In the genomic region with DNA sequence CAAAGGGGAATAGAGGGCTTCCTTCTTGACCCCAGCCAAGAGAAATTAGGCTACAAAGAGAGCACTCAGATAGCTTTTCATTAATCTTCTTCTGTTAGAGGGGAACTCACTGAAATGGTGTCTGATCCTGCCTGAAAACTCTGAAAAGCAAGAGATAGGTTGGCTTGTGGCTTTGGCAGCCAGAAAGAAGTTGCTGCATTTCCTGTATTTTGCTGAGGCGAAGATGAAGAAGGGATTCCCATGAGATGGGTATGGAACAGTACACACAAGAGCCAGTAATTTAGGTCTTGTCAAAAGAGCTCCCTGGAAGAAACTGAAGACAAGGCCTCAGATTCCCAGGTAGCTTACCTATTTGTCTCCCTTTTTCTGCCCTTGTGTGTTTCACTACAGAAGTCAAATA, we compare ENCODE assay signal across 19 cellular contexts.
DNase-seq lines count a peak whose midpoint lies in the region; ATAC-seq and TF ChIP-seq lines count a peak whose summit lies in the region.
"Had no signal": no experiment of that assay in that cellular context is flagged by ENCODE, and none has a peak within 500 bp of the region (broad histone marks: within the 10 kb centered on the region; RNA-seq: fewer than 3 reads in every experiment).

No MANE protein-coding gene starts in this region.

- intact Hi-C loops in PC-3 (cut with micrococcal nuclease), result loop anchor here (10.0 kb wide), 1 partner anchor 275 kb away; no protein-coding TSS in a partner anchor

- no peaks in the 10 kb centered on the region for H3F3A ChIP-seq in PC-3 (ENCODE audit: low read length, unreplicated experiment)

- H3K4me1 ChIP-seq in BLaER1, result peaks cover 44% of the 10 kb centered on the region
- peaks cover 42% of the 10 kb centered on the region for H3K4me1 ChIP-seq in PC-3 (ENCODE audit: insufficient read depth, low read length)
- no peaks in the 10 kb centered on the region for H3K4me1 ChIP-seq in parathyroid adenoma

- DNase-seq in PC-3 (no peak), fibroblast of gingiva (ENCODE audit: low read depth) (peak; percentile 61), AG20443 (ENCODE audit: low spot score) (no peak), activated gamma-delta T cell treated with Interleukin-2 at 50 U/mL for 16 hours (no peak)
- no peak for DNase-seq in activated naive CD4-positive, alpha-beta T cell treated with Interleukin-2 at 50 U/mL for 16 hours
- DNase-seq: activated B cell treated with CpG ODN at 0.5 μM for 24 hours; activated naive CD4-positive, alpha-beta T cell treated with anti-CD3 and anti-CD28 coated beads, Interleukin-2, amount 10 ng/mL, durations not matched to agents 7 days and 5 days; cerebellar nuclear complex; H7; hypothalamus; NCI-H1436 treated with DMSO at 0.1 percent for 48 hours; NCI-H446; right cardiac atrium; stimulated activated naive B cell treated with anti-CD40 and anti-IgM and Interleukin-4, amounts not matched to agents 10 μg/mL and 1 μg/mL and 100 μg/mL, for 72 hours; SW 1271 had no signal

- H4K20me1 ChIP-seq in BLaER1 (no peaks in the 10 kb centered on the region), PC-3 (ENCODE audit: low read length) (no peaks in the 10 kb centered on the region)

- no peak overlapping the region for H2AFZ ChIP-seq in PC-3 (ENCODE audit: low read length)
- no peak overlapping the region for H2AFZ ChIP-seq in parathyroid adenoma

- POLR2A ChIA-PET in PC-3 (lab: Charles Lee; ENCODE audit: unreplicated experiment), result no interaction called here

- H3K9me2 ChIP-seq in PC-3 (replicated peaks; ENCODE audit: low read length), result no peaks in the 10 kb centered on the region

- TF ChIP-seq POLR2A in GM18505 (IDR thresholded peaks at IDR 0.05; ENCODE audit: borderline replicate concordance, extremely low read depth, insufficient read depth, insufficient read length), result no peak

- no TSS peak for BruUV-seq in PC-3 (replicated peaks; lab: Mats Ljungman, UMichigan)

- CTCF ChIA-PET in PC-3 (lab: Charles Lee), result no interaction called here

- no peaks in the 10 kb centered on the region for H3K27me3 ChIP-seq in BLaER1
- H3K27me3 ChIP-seq in PC-3 (ENCODE audit: low read length), result no peaks in the 10 kb centered on the region
- H3K27me3 ChIP-seq in parathyroid adenoma (ENCODE audit: control insufficient read depth, insufficient read depth, low read length), result no peaks in the 10 kb centered on the region

- H3K4me3 ChIP-seq in BLaER1, result no peak overlapping the region
- no peak overlapping the region for H3K4me3 ChIP-seq in PC-3 (ENCODE audit: low read length)
- no peak overlapping the region for H3K4me3 ChIP-seq in parathyroid adenoma (ENCODE audit: low read depth, low read length)

- peak overlapping the region; percentile 72 for H3K4me2 ChIP-seq in BLaER1
- no peak overlapping the region for H3K4me2 ChIP-seq in PC-3 (ENCODE audit: low read length)
- no peak overlapping the region for H3K4me2 ChIP-seq in parathyroid adenoma (ENCODE audit: low read length)

- H3K79me2 ChIP-seq in PC-3 (ENCODE audit: low read length) (no peaks in the 10 kb centered on the region), parathyroid adenoma (no peaks in the 10 kb centered on the region)

- H3K9me3 ChIP-seq in BLaER1 (no peaks in the 10 kb centered on the region), PC-3 (ENCODE audit: low read length) (no peaks in the 10 kb centered on the region), parathyroid adenoma (ENCODE audit: control insufficient read depth, low read length) (no peaks in the 10 kb centered on the region)

- H3K27ac ChIP-seq in BLaER1 (peak overlapping the region; percentile 66), PC-3 (ENCODE audit: low read length) (0 out of 2 replicates have a peak overlapping the region, but pooled peaks have one; percentile 84), parathyroid adenoma (peak overlapping the region; percentile 4)

- no peak for TF ChIP-seq CTCF in PC-3 (conservative IDR thresholded peaks at IDR 0.05; ENCODE audit: low read depth, low read length)
- no peak for TF ChIP-seq CTCF in parathyroid adenoma (IDR thresholded peaks at IDR 0.05)

- H3K9ac ChIP-seq in BLaER1 (peak overlapping the region; percentile 47; the same call in 1 of the 2 replicates), PC-3 (ENCODE audit: low read length) (peak overlapping the region; percentile 12; the same call in 1 of the 2 replicates), parathyroid adenoma (no peak overlapping the region)

- no peak for ATAC-seq in PC-3
- no peak for ATAC-seq in GM18505 (IDR thresholded peaks at IDR 0.05; ENCODE audit: unreplicated experiment)
- ATAC-seq: left lobe of liver; stimulated activated naive B cell treated with anti-CD40 and anti-IgM and Interleukin-4, amounts not matched to agents 10 μg/mL and 1 μg/mL and 100 μg/mL, for 72 hours had no signal

- H3K36me3 ChIP-seq in BLaER1 (no peaks in the 10 kb centered on the region), PC-3 (ENCODE audit: low read depth, low read length) (no peaks in the 10 kb centered on the region), parathyroid adenoma (ENCODE audit: control insufficient read depth, insufficient read depth, low read length) (no peaks in the 10 kb centered on the region)

Comparison
In these comparisons a context has a peak if more than half of its experiments do, and no peak if none do; other contexts are left out.
1. H3K27ac ChIP-seq: peak in every context shown above with its lines; median percentile 84 in PC-3; 66 in BLaER1; 4 in parathyroid adenoma.